2 cellular contexts compared by ENCODE assay signal in the genomic region with DNA sequence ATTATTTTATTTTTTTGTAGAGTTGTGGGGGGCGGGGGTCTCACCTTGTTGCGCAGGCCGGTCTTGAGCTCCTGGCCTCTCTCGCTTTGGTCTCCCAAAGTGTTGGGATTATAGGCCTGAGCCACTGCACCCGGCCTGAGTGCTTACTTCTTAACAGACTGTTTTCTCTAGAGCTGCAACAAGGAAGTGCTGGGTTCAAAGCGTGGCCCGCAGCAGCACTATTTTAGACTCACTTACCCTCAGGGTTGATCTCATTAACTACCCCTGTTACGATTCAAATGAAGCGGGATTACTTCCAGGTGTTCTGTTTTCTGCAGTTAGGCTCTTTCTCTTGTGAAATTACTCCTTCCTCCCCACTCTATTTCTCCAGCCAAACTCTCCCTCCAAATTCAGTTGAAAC.
TF ChIP-seq lines count a peak whose summit lies in the region.

No MANE protein-coding gene starts in this region.

TF ChIP-seq in GM23338, 12 proteins besides CTCF, POLR2A, EP300 and RAD21 (continues in another document):
- TF ChIP-seq ETS1 (IDR thresholded peaks at IDR 0.05) (no peak), STAT1 (IDR thresholded peaks at IDR 0.05; ENCODE audit: unreplicated experiment) (no peak), ZNF114 (CRISPR knock-in tag; IDR thresholded peaks at IDR 0.05) (no peak), EZH2 (IDR thresholded peaks at IDR 0.05; ENCODE audit: low read depth, unreplicated experiment) (no peak), JUNB (IDR thresholded peaks at IDR 0.05; ENCODE audit: unreplicated experiment) (no peak), REST (IDR thresholded peaks at IDR 0.05; ENCODE audit: unreplicated experiment) (no peak), CREB1 (CRISPR knock-in tag; IDR thresholded peaks at IDR 0.05; ENCODE audit: low read depth) (no peak), NANOG (IDR thresholded peaks at IDR 0.05; ENCODE audit: borderline replicate concordance) (no peak), ZNF331 (CRISPR knock-in tag; IDR thresholded peaks at IDR 0.05; ENCODE audit: low read depth) (no peak)
- TF ChIP-seq, protein P1, sequence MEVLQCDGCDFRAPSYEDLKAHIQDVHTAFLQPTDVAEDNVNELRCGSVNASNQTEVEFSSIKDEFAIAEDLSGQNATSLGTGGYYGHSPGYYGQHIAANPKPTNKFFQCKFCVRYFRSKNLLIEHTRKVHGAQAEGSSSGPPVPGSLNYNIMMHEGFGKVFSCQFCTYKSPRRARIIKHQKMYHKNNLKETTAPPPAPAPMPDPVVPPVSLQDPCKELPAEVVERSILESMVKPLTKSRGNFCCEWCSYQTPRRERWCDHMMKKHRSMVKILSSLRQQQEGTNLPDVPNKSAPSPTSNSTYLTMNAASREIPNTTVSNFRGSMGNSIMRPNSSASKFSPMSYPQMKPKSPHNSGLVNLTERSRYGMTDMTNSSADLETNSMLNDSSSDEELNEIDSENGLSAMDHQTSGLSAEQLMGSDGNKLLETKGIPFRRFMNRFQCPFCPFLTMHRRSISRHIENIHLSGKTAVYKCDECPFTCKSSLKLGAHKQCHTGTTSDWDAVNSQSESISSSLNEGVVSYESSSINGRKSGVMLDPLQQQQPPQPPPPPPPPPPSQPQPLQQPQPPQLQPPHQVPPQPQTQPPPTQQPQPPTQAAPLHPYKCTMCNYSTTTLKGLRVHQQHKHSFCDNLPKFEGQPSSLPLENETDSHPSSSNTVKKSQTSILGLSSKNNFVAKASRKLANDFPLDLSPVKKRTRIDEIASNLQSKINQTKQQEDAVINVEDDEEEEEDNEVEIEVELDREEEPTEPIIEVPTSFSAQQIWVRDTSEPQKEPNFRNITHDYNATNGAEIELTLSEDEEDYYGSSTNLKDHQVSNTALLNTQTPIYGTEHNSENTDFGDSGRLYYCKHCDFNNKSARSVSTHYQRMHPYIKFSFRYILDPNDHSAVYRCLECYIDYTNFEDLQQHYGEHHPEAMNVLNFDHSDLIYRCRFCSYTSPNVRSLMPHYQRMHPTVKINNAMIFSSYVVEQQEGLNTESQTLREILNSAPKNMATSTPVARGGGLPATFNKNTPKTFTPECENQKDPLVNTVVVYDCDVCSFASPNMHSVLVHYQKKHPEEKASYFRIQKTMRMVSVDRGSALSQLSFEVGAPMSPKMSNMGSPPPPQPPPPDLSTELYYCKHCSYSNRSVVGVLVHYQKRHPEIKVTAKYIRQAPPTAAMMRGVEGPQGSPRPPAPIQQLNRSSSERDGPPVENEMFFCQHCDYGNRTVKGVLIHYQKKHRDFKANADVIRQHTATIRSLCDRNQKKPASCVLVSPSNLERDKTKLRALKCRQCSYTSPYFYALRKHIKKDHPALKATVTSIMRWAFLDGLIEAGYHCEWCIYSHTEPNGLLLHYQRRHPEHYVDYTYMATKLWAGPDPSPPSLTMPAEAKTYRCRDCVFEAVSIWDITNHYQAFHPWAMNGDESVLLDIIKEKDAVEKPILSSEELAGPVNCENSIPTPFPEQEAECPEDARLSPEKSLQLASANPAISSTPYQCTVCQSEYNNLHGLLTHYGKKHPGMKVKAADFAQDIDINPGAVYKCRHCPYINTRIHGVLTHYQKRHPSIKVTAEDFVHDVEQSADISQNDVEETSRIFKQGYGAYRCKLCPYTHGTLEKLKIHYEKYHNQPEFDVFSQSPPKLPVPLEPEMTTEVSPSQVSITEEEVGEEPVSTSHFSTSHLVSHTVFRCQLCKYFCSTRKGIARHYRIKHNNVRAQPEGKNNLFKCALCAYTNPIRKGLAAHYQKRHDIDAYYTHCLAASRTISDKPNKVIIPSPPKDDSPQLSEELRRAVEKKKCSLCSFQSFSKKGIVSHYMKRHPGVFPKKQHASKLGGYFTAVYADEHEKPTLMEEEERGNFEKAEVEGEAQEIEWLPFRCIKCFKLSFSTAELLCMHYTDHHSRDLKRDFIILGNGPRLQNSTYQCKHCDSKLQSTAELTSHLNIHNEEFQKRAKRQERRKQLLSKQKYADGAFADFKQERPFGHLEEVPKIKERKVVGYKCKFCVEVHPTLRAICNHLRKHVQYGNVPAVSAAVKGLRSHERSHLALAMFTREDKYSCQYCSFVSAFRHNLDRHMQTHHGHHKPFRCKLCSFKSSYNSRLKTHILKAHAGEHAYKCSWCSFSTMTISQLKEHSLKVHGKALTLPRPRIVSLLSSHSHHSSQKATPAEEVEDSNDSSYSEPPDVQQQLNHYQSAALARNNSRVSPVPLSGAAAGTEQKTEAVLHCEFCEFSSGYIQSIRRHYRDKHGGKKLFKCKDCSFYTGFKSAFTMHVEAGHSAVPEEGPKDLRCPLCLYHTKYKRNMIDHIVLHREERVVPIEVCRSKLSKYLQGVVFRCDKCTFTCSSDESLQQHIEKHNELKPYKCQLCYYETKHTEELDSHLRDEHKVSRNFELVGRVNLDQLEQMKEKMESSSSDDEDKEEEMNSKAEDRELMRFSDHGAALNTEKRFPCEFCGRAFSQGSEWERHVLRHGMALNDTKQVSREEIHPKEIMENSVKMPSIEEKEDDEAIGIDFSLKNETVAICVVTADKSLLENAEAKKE (CRISPR knock-in tag; IDR thresholded peaks at IDR 0.05) = no peak

TF ChIP-seq in H1, 55 proteins besides CTCF, POLR2A, EP300 and RAD21:
- TF ChIP-seq SP1 (IDR thresholded peaks at IDR 0.05; ENCODE audit: low read depth, low read length) = no peak
- TF ChIP-seq SIRT6 (IDR thresholded peaks at IDR 0.05; ENCODE audit: low read length) = no peak
